In genomic region chr2:88054300-88055048, GRCh38 we compare ENCODE assay signal across 8 cellular contexts. TPM values are rescaled to one million over a fixed set of nuclear protein-coding genes. Genes with fewer than 3 reads are reported as not detected.
A peak's percentile ranks its signal among the peaks of the same experiment; 100 is the strongest.
DNase-seq lines count a peak whose midpoint lies in the region; ATAC-seq and TF ChIP-seq lines count a peak whose summit lies in the region.

No MANE protein-coding gene starts in this region.

- H3K36me3 ChIP-seq in DOHH2 (ENCODE audit: control insufficient read depth, low read length) (peaks cover 55% of the 10 kb centered on the region), OCI-LY3 (replicated peaks; ENCODE audit: low read depth, low read length) (peaks cover 19% of the 10 kb centered on the region)

- H3K9me3 ChIP-seq in DOHH2 (ENCODE audit: control insufficient read depth, insufficient read depth, low read length) = no peaks in the 10 kb centered on the region
- no peaks in the 10 kb centered on the region for H3K9me3 ChIP-seq in OCI-LY3 (ENCODE audit: insufficient read depth, low read length)

- H4K20me1 ChIP-seq in DOHH2 (ENCODE audit: control insufficient read depth, insufficient read depth, low read depth, low read length) = 0 out of 2 replicates have a peak, but pooled peaks cover 8% of the 10 kb centered on the region
- no peaks in the 10 kb centered on the region for H4K20me1 ChIP-seq in OCI-LY3 (ENCODE audit: insufficient read depth, low read length)

- H3K9me3 Mint-ChIP-seq in dendritic cell treated with granulocyte-macrophage colony-stimulating factor and Interleukin-4, amounts not matched to agents 40 ng/mL and 50 ng/mL, for 4 days = no peaks in the 10 kb centered on the region
- H3K9me3 Mint-ChIP-seq in natural killer cell = no peaks in the 10 kb centered on the region

- H3K4me3 ChIP-seq in DOHH2 (ENCODE audit: low read length) (peak overlapping the region; percentile 92), OCI-LY3 (ENCODE audit: low read length) (peak overlapping the region; percentile 96)

- H3K79me2 ChIP-seq in DOHH2 (ENCODE audit: control insufficient read depth, low read length) (peaks cover 51% of the 10 kb centered on the region), OCI-LY3 (ENCODE audit: low read length) (peaks cover 27% of the 10 kb centered on the region)

- peaks cover 51% of the 10 kb centered on the region for H3K4me1 Mint-ChIP-seq in dendritic cell treated with granulocyte-macrophage colony-stimulating factor and Interleukin-4, amounts not matched to agents 40 ng/mL and 50 ng/mL, for 4 days (ENCODE audit: low read depth)
- peaks cover 41 to 49% of the 10 kb centered on the region in 2 donors for H3K4me1 Mint-ChIP-seq in natural killer cell

- H2AFZ ChIP-seq in OCI-LY3 (ENCODE audit: low read depth, low read length) = no peak overlapping the region

- H3K9ac ChIP-seq in OCI-LY3 (ENCODE audit: low read length) = peak overlapping the region; percentile 99

- no peak for DNase-seq in natural killer cell
- DNase-seq in SIG-M5 (lab: John Stamatoyannopoulos, UW) = no peak
- DNase-seq in NCI-H2196 treated with DMSO at 0.1 percent for 48 hours (lab: John Stamatoyannopoulos, UW; ENCODE audit: unreplicated experiment) = no peak

- intact Hi-C loops in dendritic cell treated with granulocyte-macrophage colony-stimulating factor and Interleukin-4, amounts not matched to agents 40 ng/mL and 50 ng/mL, for 4 days (cut with micrococcal nuclease) = loop anchor here (1.0 kb wide), 1 partner anchor 38 kb away; the partner anchor contains the start of gene RNU2-63P
- intact Hi-C loops in natural killer cell (cut with micrococcal nuclease) = loop anchor here (1.0 to 2.0 kb wide), 2 partner anchors 38 to 1614 kb away; partner anchors contain the start of genes KDM3A and RNU2-63P

- peaks cover 9% of the 10 kb centered on the region; the same call in 1 of the 2 replicates for H3F3A ChIP-seq in DOHH2 (ENCODE audit: control insufficient read depth, insufficient read depth)

- no peaks in the 10 kb centered on the region for H3K27me3 Mint-ChIP-seq in dendritic cell treated with granulocyte-macrophage colony-stimulating factor and Interleukin-4, amounts not matched to agents 40 ng/mL and 50 ng/mL, for 4 days
- H3K27me3 Mint-ChIP-seq in natural killer cell (ENCODE audit: low read depth in 2 of 2) = no peaks in the 10 kb centered on the region

- H3K4me2 ChIP-seq in DOHH2 (ENCODE audit: low read length) (peak overlapping the region; percentile 94), OCI-LY3 (ENCODE audit: low read length) (peak overlapping the region; percentile 88)

- ATAC-seq in natural killer cell = no peak
- no peak for ATAC-seq in GM21526 (IDR thresholded peaks at IDR 0.05; ENCODE audit: low FRiP score, unreplicated experiment)
- no peak for ATAC-seq in HG03432 (IDR thresholded peaks at IDR 0.05; ENCODE audit: unreplicated experiment)

- peaks cover 34% of the 10 kb centered on the region for H3K36me3 Mint-ChIP-seq in dendritic cell treated with granulocyte-macrophage colony-stimulating factor and Interleukin-4, amounts not matched to agents 40 ng/mL and 50 ng/mL, for 4 days (ENCODE audit: low read depth)
- no peaks in the 10 kb centered on the region for H3K36me3 Mint-ChIP-seq in natural killer cell

- H3K4me1 ChIP-seq in DOHH2 (ENCODE audit: control insufficient read depth, low read length) (peaks cover 30% of the 10 kb centered on the region), OCI-LY3 (ENCODE audit: low read length) (peaks cover 24% of the 10 kb centered on the region)

- peak overlapping the region; percentile 76; the same call in 1 of the 2 replicates for H3K27ac ChIP-seq in DOHH2 (ENCODE audit: low read depth, low read length)
- H3K27ac ChIP-seq in OCI-LY3 (ENCODE audit: low read length) = peak overlapping the region; percentile 66; the same call in 1 of the 2 replicates

- no peak for TF ChIP-seq CTCF in DOHH2 (IDR thresholded peaks at IDR 0.05; ENCODE audit: low read depth, low read length, poor library complexity, severe bottlenecking)
- TF ChIP-seq CTCF in OCI-LY3 (IDR thresholded peaks at IDR 0.05; ENCODE audit: low read depth, low read length) = no peak
- no peak for TF ChIP-seq CTCF in natural killer cell (IDR thresholded peaks at IDR 0.05)

- H3K27me3 ChIP-seq in DOHH2 (ENCODE audit: control insufficient read depth, low read length) (no peaks in the 10 kb centered on the region), OCI-LY3 (ENCODE audit: low read depth, low read length) (no peaks in the 10 kb centered on the region)

- H3K9me2 ChIP-seq in DOHH2 (replicated peaks; ENCODE audit: control insufficient read depth, low read length) = no peaks in the 10 kb centered on the region

- peak overlapping the region; percentile 97 for H3K27ac Mint-ChIP-seq in dendritic cell treated with granulocyte-macrophage colony-stimulating factor and Interleukin-4, amounts not matched to agents 40 ng/mL and 50 ng/mL, for 4 days
- peak overlapping the region; percentile 90 to 99 for H3K27ac Mint-ChIP-seq in natural killer cell

- H3K4me3 Mint-ChIP-seq in dendritic cell treated with granulocyte-macrophage colony-stimulating factor and Interleukin-4, amounts not matched to agents 40 ng/mL and 50 ng/mL, for 4 days = peak overlapping the region; percentile 96
- H3K4me3 Mint-ChIP-seq in natural killer cell = peak overlapping the region; percentile 94

RNA-seq across cellular contexts. Expression of gene KRCC1, which starts 1.1 kb away (rescaled TPM):
- total RNA-seq in natural killer cell = 10 to 100 TPM in 2 of 3 donors, 1 to 10 TPM in 1; 9.0 to 17.0 (median 10.5) TPM

RNA-seq across cellular contexts. Expression of gene SMYD1, which starts 13.2 kb away (rescaled TPM):
- not detected for total RNA-seq in natural killer cell

RNA-seq across cellular contexts. Expression of gene RNU2-63P, which starts 38.1 kb away (rescaled TPM):
- total RNA-seq in natural killer cell = 100 to 1,000 TPM in 1 of 3 donors, 10 to 100 TPM in 2; 46.9 to 117 (median 48.3) TPM
